Comparison of ENCODE assay signal across 10 cellular contexts in the genomic region with DNA sequence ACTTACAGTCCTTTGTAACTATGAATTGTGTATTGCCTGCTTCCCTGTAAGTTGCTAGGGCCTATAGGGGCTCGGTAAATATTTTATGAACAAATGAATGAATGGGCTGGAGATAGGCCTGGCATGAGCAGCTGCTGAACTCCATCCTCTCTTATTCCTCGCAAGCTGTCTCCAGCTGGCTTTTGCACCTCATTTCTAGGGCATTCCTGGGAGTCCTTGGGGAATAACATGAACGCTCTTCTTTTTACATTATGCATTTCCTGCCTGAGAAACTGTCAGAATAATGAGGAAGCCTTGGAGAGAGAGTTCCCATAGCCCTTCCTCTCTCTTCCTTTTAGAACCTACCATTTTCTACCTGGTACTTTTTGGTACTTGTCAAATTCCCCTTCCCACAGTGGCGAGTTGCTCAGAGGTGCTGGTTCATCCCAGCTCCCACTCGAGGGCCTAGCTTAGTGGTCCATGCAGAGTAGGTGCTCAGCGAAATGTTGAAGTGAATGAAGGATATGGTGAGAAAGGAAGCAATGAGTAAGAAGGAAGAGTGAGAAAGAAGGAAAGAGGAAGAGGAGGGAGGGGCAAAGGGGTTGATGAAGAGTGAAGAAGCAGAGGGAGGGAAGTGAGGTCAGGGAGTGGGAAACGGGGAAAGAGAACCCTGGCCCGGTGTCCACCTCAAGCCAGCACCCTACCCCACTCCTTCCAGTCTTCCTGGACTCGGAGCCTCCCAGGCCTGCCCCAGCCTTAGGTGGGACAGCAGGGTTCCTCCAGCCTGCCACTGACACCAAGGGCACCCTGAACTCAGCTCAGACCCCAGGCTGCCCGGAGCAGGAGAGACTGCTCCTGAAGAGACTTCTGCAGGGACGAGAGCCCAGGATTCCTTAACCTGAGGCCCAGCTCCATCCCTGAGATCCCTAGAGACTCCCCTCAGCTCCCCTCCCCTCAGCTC. TPM values are rescaled to one million over a fixed set of nuclear protein-coding genes. Genes with fewer than 3 reads are reported as not detected.
DNase-seq lines count a peak whose midpoint lies in the region; ATAC-seq and TF ChIP-seq lines count a peak whose summit lies in the region.
"Had no signal": no experiment of that assay in that cellular context is flagged by ENCODE, and none has a peak within 500 bp of the region (broad histone marks: within the 10 kb centered on the region; RNA-seq: fewer than 3 reads in every experiment).

No MANE protein-coding gene starts in this region.

- peaks cover 97% of the 10 kb centered on the region for H3K4me1 ChIP-seq in BLaER1
- no peaks in the 10 kb centered on the region for H3K4me1 ChIP-seq in mesenchymal stem cell (ENCODE audit: control insufficient read depth, insufficient read depth, low read depth, low read length)

- no peak overlapping the region for H2AK5ac ChIP-seq in mesenchymal stem cell (ENCODE audit: low read length, severe bottlenecking)

- no peak overlapping the region for H2BK12ac ChIP-seq in mesenchymal stem cell (ENCODE audit: low read length in 2 of 2)

- H3K27me3 ChIP-seq in BLaER1 (no peaks in the 10 kb centered on the region), mesenchymal stem cell (ENCODE audit: control insufficient read depth in 1 of 2, insufficient read depth in 1 of 2, low read length in 2 of 2) (peaks cover 0 to 69% of the 10 kb centered on the region in 2 experiments)

- H3K27ac ChIP-seq in BLaER1 (peak overlapping the region; percentile 79), VCaP (peak overlapping the region; percentile 99), mesenchymal stem cell (ENCODE audit: low read length, poor library complexity, severe bottlenecking) (no peak overlapping the region)

- H2AFZ ChIP-seq in mesenchymal stem cell (ENCODE audit: low read depth, low read length), result no peak overlapping the region

- H3K4me2 ChIP-seq in BLaER1 (peak overlapping the region; percentile 90), mesenchymal stem cell (ENCODE audit: low read length, poor library complexity, severe bottlenecking) (no peak overlapping the region)

- peak; percentile 21 for DNase-seq in GM12865 (ENCODE audit: low read depth)
- peak; percentile 4 for DNase-seq in mesenchymal stem cell
- DNase-seq in SHP77 treated with DMSO at 0.1 percent for 48 hours (lab: John Stamatoyannopoulos, UW), result no peak
- DNase-seq in HK-2 (ENCODE audit: unreplicated experiment), result no peak
- DNase-seq: activated CD4-positive, alpha-beta T cell treated with anti-CD3 and anti-CD28 coated beads, Interleukin-2, amount 50 U/mL, for 4 hours; activated naive CD4-positive, alpha-beta T cell treated with anti-CD3 and anti-CD28 coated beads, Interleukin-2, amount 10 ng/mL, durations not matched to agents 7 days and 5 days had no signal

- H4K20me1 ChIP-seq in BLaER1, result no peaks in the 10 kb centered on the region

- no peak overlapping the region for H2BK120ac ChIP-seq in mesenchymal stem cell (ENCODE audit: low read depth, low read length)

- peak overlapping the region in 1 of 2 experiments; percentile 35 for H3K14ac ChIP-seq in mesenchymal stem cell (ENCODE audit: low read length in 2 of 2)

- H3K23ac ChIP-seq in mesenchymal stem cell (ENCODE audit: low read length in 2 of 2), result no peak overlapping the region

- H3K79me1 ChIP-seq in mesenchymal stem cell (replicated peaks; ENCODE audit: low read length, poor library complexity, severe bottlenecking), result no peaks in the 10 kb centered on the region

- 67% methylated on average over 10 of the region's 11 CpGs for WGBS in mesenchymal stem cell

- H3K36me3 ChIP-seq in BLaER1 (no peaks in the 10 kb centered on the region), mesenchymal stem cell (ENCODE audit: control insufficient read depth in 1 of 2, insufficient read depth in 2 of 2, low read depth in 1 of 2, low read length in 2 of 2) (no peaks in the 10 kb centered on the region)

- H3K9me3 ChIP-seq in BLaER1, result no peaks in the 10 kb centered on the region
- no peaks in the 10 kb centered on the region for H3K9me3 ChIP-seq in mesenchymal stem cell (ENCODE audit: control insufficient read depth, low read length)

- H2BK15ac ChIP-seq in mesenchymal stem cell (ENCODE audit: low read depth, poor library complexity, severe bottlenecking), result no peak overlapping the region

- H4K91ac ChIP-seq in mesenchymal stem cell (ENCODE audit: low read length), result no peak overlapping the region

- 0 out of 2 replicates have a peak overlapping the region, but pooled peaks have one; percentile 0 for H3K4me3 ChIP-seq in BLaER1
- H3K4me3 ChIP-seq in GM12865 (ENCODE audit: low read depth, low read length), result no peak overlapping the region
- no peak overlapping the region for H3K4me3 ChIP-seq in mesenchymal stem cell (ENCODE audit: insufficient read depth in 1 of 2, low read depth in 1 of 2, low read length in 2 of 2)

- H3K9ac ChIP-seq in BLaER1, result peak overlapping the region; percentile 61; the same call in 1 of the 2 replicates
- no peak overlapping the region for H3K9ac ChIP-seq in mesenchymal stem cell (ENCODE audit: low read length)

- H3K4ac ChIP-seq in mesenchymal stem cell (ENCODE audit: low read depth in 1 of 2, low read length in 2 of 2), result no peak overlapping the region

- ATAC-seq in GM21723 (IDR thresholded peaks at IDR 0.05; ENCODE audit: unreplicated experiment) (no peak), GM21423 (IDR thresholded peaks at IDR 0.05; ENCODE audit: unreplicated experiment) (no peak)

- TF ChIP-seq CTCF in GM12865 (IDR thresholded peaks at IDR 0.05; ENCODE audit: insufficient read depth, low read depth, low read length, missing control alignments) (no peak), VCaP (conservative IDR thresholded peaks at IDR 0.05) (no peak)

- no peak overlapping the region for H3K18ac ChIP-seq in mesenchymal stem cell (ENCODE audit: low read depth in 1 of 2, low read length in 2 of 2)

- H2BK5ac ChIP-seq in mesenchymal stem cell (ENCODE audit: low read depth, low read length, poor library complexity, severe bottlenecking), result no peak overlapping the region

- H4K8ac ChIP-seq in mesenchymal stem cell (ENCODE audit: low read length), result no peak overlapping the region

RNA-seq across cellular contexts. Expression of a gene that starts 29.6 kb away (rescaled TPM):
- 0.17 TPM for polyA plus RNA-seq in mesenchymal stem cell (2013, experiment 1 of 2)
- 0.23 TPM for polyA plus RNA-seq in mesenchymal stem cell (2013, experiment 2 of 2)

Comparison
In these comparisons a context has a peak if more than half of its experiments do, and no peak if none do; other contexts are left out.
1. DNase-seq: peak in GM12865 (single experiment) and mesenchymal stem cell (single experiment); none in SHP77 treated with DMSO at 0.1 percent for 48 hours (single experiment) and HK-2 (single experiment).